14 cellular contexts compared by ENCODE assay signal in the genomic region with DNA sequence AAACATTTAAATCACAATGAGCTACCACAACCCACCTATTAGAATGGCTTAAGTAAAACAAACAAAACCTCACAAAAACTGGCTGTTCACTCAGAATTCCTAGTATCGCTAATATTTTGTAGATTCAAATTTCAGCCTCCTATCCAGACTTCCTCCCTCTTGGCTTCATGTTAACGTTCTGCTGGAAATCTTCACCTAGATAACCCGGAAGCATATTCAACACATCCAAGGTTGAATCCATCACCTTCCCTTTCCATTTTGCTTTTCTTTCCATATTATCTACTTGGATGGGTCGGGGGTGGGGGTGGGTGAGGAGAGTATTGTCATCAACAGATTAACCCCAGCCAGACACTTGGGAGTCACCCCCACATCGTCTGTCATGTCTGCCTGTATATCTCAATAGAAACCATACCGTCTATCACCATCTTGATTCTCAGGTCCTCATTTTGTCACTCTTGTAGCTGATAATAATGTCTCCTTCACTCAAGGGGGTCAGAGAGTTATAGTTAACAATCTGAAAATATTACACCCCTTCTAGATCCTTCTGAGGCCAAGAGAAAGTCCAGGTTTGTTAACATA. TPM values are rescaled to one million over a fixed set of nuclear protein-coding genes. Genes with fewer than 3 reads are reported as not detected.
DNase-seq lines count a peak whose midpoint lies in the region; ATAC-seq and TF ChIP-seq lines count a peak whose summit lies in the region.
"Had no signal": no experiment of that assay in that cellular context is flagged by ENCODE, and none has a peak within 500 bp of the region (broad histone marks: within the 10 kb centered on the region; RNA-seq: fewer than 3 reads in every experiment).

No MANE protein-coding gene starts in this region.

- peak overlapping the region; percentile 66 for H3K4me3 ChIP-seq in A673 (ENCODE audit: low read depth, low read length, poor library complexity, severe bottlenecking)
- H3K4me3 ChIP-seq in GM12864 (ENCODE audit: low read depth, low read length), result peak overlapping the region; percentile 18; the same call in 1 of the 2 replicates
- peak overlapping the region; percentile 67 for H3K4me3 ChIP-seq in iPS-15b (ENCODE audit: low read depth, low read length)
- no peak overlapping the region; the same call in 1 of the 2 replicates for H3K4me3 ChIP-seq in MG63

- H3K4me1 Mint-ChIP-seq in T-helper 2 cell treated with Interferon-gamma antibody and Interleukin-4, amounts not matched to agents 5 μg/mL and 100 μg/mL, for 36 hours (ENCODE audit: low read depth), result peaks cover 51% of the 10 kb centered on the region

- H3K36me3 ChIP-seq in A673 (ENCODE audit: insufficient read depth, low read length, poor library complexity, severe bottlenecking) (no peaks in the 10 kb centered on the region), iPS-15b (ENCODE audit: control insufficient read depth, insufficient read depth, low read length) (no peaks in the 10 kb centered on the region), MG63 (peaks cover 16% of the 10 kb centered on the region)
- H3K36me3 ChIP-seq: neutrophil had no signal

- H3K36me3 Mint-ChIP-seq in T-helper 2 cell treated with Interferon-gamma antibody and Interleukin-4, amounts not matched to agents 5 μg/mL and 100 μg/mL, for 36 hours (ENCODE audit: low read depth), result peaks cover 67% of the 10 kb centered on the region

- CTCF ChIA-PET in A673 (lab: Charles Lee), result no interaction called here

- intact Hi-C loops in A673 (cut with micrococcal nuclease; ENCODE audit: unreplicated experiment), result loop anchor here (5.0 kb wide), 2 partner anchors 75 to 210 kb away; a partner anchor contains a TSS

- no peak for ATAC-seq in GM18868 (IDR thresholded peaks at IDR 0.05; ENCODE audit: unreplicated experiment)

- H3K4me3 Mint-ChIP-seq in T-helper 2 cell treated with Interferon-gamma antibody and Interleukin-4, amounts not matched to agents 5 μg/mL and 100 μg/mL, for 36 hours, result peak overlapping the region; percentile 94

- peaks cover 5% of the 10 kb centered on the region for H3K9me3 Mint-ChIP-seq in T-helper 2 cell treated with Interferon-gamma antibody and Interleukin-4, amounts not matched to agents 5 μg/mL and 100 μg/mL, for 36 hours

- no peak overlapping the region for H3K27ac ChIP-seq in A673 (ENCODE audit: low read depth, low read length, poor library complexity, severe bottlenecking)
- H3K27ac ChIP-seq: neutrophil had no signal

- no peak overlapping the region for H3K9ac ChIP-seq in iPS-15b (ENCODE audit: low read depth, low read length)

- TF ChIP-seq CTCF in A673 (conservative IDR thresholded peaks at IDR 0.05; ENCODE audit: low read depth, low read length), result no peak
- TF ChIP-seq CTCF in GM12864 (IDR thresholded peaks at IDR 0.05; ENCODE audit: low read depth, low read length, missing control alignments), result no peak

- no TSS peak for BruUV-seq in A673 (replicated peaks; lab: Mats Ljungman, UMichigan)

- no peaks in the 10 kb centered on the region for H3K9me3 ChIP-seq in A673 (ENCODE audit: low read depth, low read length, poor library complexity, severe bottlenecking)
- no peaks in the 10 kb centered on the region for H3K9me3 ChIP-seq in iPS-15b (ENCODE audit: control insufficient read depth, insufficient read depth, low read length)
- no peaks in the 10 kb centered on the region for H3K9me3 ChIP-seq in MG63
- H3K9me3 ChIP-seq: neutrophil, spleen had no signal

- peak overlapping the region; percentile 26 for H3K27ac Mint-ChIP-seq in T-helper 2 cell treated with Interferon-gamma antibody and Interleukin-4, amounts not matched to agents 5 μg/mL and 100 μg/mL, for 36 hours

- POLR2A ChIA-PET in A673 (lab: Charles Lee; ENCODE audit: low non-redundant PET), result no interaction called here

- H3K4me1 ChIP-seq in A673 (ENCODE audit: insufficient read depth, low read length, poor library complexity, severe bottlenecking) (peaks cover 23% of the 10 kb centered on the region), iPS-15b (ENCODE audit: control insufficient read depth, insufficient read depth, low read length) (no peaks in the 10 kb centered on the region)

- no peaks in the 10 kb centered on the region for H3K27me3 ChIP-seq in A673 (replicated peaks; ENCODE audit: insufficient read depth, low read depth, low read length, poor library complexity)
- H3K27me3 ChIP-seq in iPS-15b (ENCODE audit: control insufficient read depth, insufficient read depth, low read length), result no peaks in the 10 kb centered on the region
- no peaks in the 10 kb centered on the region for H3K27me3 ChIP-seq in MG63
- H3K27me3 ChIP-seq: neutrophil, spleen had no signal

- DNase-seq in A673 (ENCODE audit: low spot score) (no peak), GM12864 (ENCODE audit: low read depth) (no peak), MG63 (no peak), NCI-H146 treated with DMSO at 0.1 percent for 48 hours (lab: John Stamatoyannopoulos, UW; ENCODE audit: unreplicated experiment) (no peak), HUDEP-2 (lab: John Stamatoyannopoulos, UW; ENCODE audit: unreplicated experiment in 76 of 76) (no peak)
- DNase-seq in T-helper 2 cell treated with Interferon-gamma antibody and Interleukin-4, amounts not matched to agents 5 μg/mL and 100 μg/mL, for 36 hours (ENCODE audit: low spot score), result no peak
- DNase-seq: activated effector memory CD4-positive, alpha-beta T cell treated with Interleukin-2 at 50 U/mL for 16 hours; KBM-7; NCI-H2171 treated with DMSO at 0.1 percent for 48 hours; RPMI8226; spleen had no signal

- no peaks in the 10 kb centered on the region for H3K27me3 Mint-ChIP-seq in T-helper 2 cell treated with Interferon-gamma antibody and Interleukin-4, amounts not matched to agents 5 μg/mL and 100 μg/mL, for 36 hours (ENCODE audit: low read depth)

RNA-seq across cellular contexts. Expression of a gene that starts 1.7 kb away (rescaled TPM):
- 43.2 and 50.5 TPM in 2 replicates for total RNA-seq in A673 (2021)
- 49.7 and 54.9 TPM in 2 replicates for total RNA-seq in MG63 (2014; rRNA removed; shearing (Covaris generic); ENCODE audit: low replicate concordance)
